ENCODE assay signal across 19 cellular contexts in the genomic region with DNA sequence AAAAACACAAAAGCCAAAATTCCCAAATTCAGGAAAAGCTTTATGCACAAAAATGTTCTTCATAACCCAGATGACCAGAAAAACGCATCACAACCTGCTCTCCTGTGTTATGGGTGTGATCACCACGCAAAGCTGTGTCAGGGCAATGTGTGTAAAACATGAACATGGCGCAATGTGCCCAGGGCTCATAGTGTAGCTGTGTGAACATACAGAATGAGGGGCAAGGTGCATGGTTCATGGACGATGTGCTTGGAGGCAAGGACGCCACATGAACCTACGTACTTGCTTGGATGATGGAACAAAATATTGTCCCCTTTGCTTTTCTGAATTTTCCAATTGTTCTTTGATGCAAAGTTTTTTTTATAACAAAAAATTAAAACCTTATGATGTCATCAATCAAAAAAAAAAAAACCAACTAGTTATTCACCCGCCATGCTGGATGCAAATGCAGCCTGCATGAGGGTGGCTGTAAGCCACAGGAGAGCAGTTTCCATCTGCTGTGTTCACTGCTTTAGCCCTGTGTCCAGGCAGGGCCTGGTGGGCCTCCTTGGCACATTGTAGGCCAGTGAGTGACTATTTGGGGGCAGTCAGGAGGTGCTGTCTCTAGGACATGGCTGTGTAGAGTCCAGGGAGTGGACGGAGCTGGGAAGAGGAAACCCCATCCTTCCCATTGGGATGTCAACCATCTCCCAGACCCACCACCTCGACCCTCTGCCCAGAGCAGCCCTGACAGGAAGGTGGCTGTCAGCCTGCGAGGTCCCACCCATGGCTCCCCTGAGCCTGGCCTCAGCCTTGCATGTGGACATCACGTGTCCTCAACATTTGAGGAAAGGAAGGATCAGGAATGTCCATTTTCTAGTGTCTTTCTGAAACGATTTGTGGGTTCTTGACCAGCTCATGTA. TPM values are rescaled to one million over a fixed set of nuclear protein-coding genes. Genes with fewer than 3 reads are reported as not detected.
"Had no signal": no experiment of that assay in that cellular context is flagged by ENCODE, and none has a peak within 500 bp of the region (broad histone marks: within the 10 kb centered on the region; RNA-seq: fewer than 3 reads in every experiment).

No MANE protein-coding gene starts in this region.

- H3K27ac ChIP-seq: epithelial cell of prostate, SJCRH30 had no signal

- H3K4me1 ChIP-seq: SJCRH30 had no signal

- H3K27me3 Mint-ChIP-seq: activated CD4-positive, alpha-beta memory T cell treated with anti-CD3 and anti-CD28 coated beads for 36 hours; activated naive CD8-positive, alpha-beta T cell had no signal

- H3K36me3 Mint-ChIP-seq: activated CD4-positive, alpha-beta memory T cell treated with anti-CD3 and anti-CD28 coated beads for 36 hours; activated naive CD8-positive, alpha-beta T cell; naive thymus-derived CD8-positive, alpha-beta T cell; stimulated activated effector memory CD8-positive, alpha-beta T cell treated with anti-CD3 and anti-CD28 coated beads, Interleukin-12 subunit alpha, Interleukin-12 subunit beta, amount 100 ng/mL, for 72 hours had no signal

- H3K36me3 ChIP-seq: SJCRH30 had no signal

- H3K4me1 Mint-ChIP-seq: endodermal cell; stimulated activated effector memory CD8-positive, alpha-beta T cell treated with anti-CD3 and anti-CD28 coated beads, Interleukin-12 subunit alpha, Interleukin-12 subunit beta, amount 100 ng/mL, for 72 hours had no signal

- DNase-seq: activated gamma-delta T cell treated with Interleukin-2 at 50 U/mL for 16 hours; activated T-cell treated with anti-CD3 and anti-CD28 coated beads for 4 hours; endodermal cell; foreskin fibroblast; kidney glomerular epithelial cell; mesendoderm; retina; SJCRH30; small intestine; stimulated activated CD4-positive, alpha-beta T cell treated with anti-CD3 and anti-CD28 coated beads, Interleukin-4, amount 100 ng/mL, for 1 hour had no signal

- H3K9me3 Mint-ChIP-seq: activated CD4-positive, alpha-beta memory T cell treated with anti-CD3 and anti-CD28 coated beads for 36 hours; activated T-helper 1 cell treated with anti-CD3 and anti-CD28 coated beads, Interleukin-12 subunit alpha, Interleukin-12 subunit beta, Interleukin-2, Interleukin-4 antibody, amounts not matched to agents 30 ng/mL and 10 ng/mL and 1 ng/mL, durations not matched to agents 14 hours and 24 hours and 36 hours; endodermal cell; naive thymus-derived CD8-positive, alpha-beta T cell; stimulated activated effector memory CD8-positive, alpha-beta T cell treated with anti-CD3 and anti-CD28 coated beads, Interleukin-12 subunit alpha, Interleukin-12 subunit beta, amount 100 ng/mL, for 72 hours had no signal

- ATAC-seq: naive thymus-derived CD8-positive, alpha-beta T cell; stimulated activated effector memory CD8-positive, alpha-beta T cell treated with anti-CD3 and anti-CD28 coated beads, Interleukin-12 subunit alpha, Interleukin-12 subunit beta, amount 100 ng/mL, for 72 hours had no signal

- H3K27me3 ChIP-seq: SJCRH30 had no signal

- H3K4me3 Mint-ChIP-seq: activated CD4-positive, alpha-beta memory T cell treated with anti-CD3 and anti-CD28 coated beads for 36 hours; activated naive CD8-positive, alpha-beta T cell; activated T-helper 1 cell treated with anti-CD3 and anti-CD28 coated beads, Interleukin-12 subunit alpha, Interleukin-12 subunit beta, Interleukin-2, Interleukin-4 antibody, amounts not matched to agents 30 ng/mL and 10 ng/mL and 1 ng/mL, durations not matched to agents 14 hours and 24 hours and 36 hours; endodermal cell; naive thymus-derived CD8-positive, alpha-beta T cell; stimulated activated effector memory CD8-positive, alpha-beta T cell treated with anti-CD3 and anti-CD28 coated beads, Interleukin-12 subunit alpha, Interleukin-12 subunit beta, amount 100 ng/mL, for 72 hours had no signal

- H3K4me3 ChIP-seq: SJCRH30 had no signal

- H3K27ac Mint-ChIP-seq: activated CD4-positive, alpha-beta memory T cell treated with anti-CD3 and anti-CD28 coated beads for 36 hours; activated naive CD8-positive, alpha-beta T cell; activated T-helper 1 cell treated with anti-CD3 and anti-CD28 coated beads, Interleukin-12 subunit alpha, Interleukin-12 subunit beta, Interleukin-2, Interleukin-4 antibody, amounts not matched to agents 30 ng/mL and 10 ng/mL and 1 ng/mL, durations not matched to agents 14 hours and 24 hours and 36 hours; endodermal cell; naive thymus-derived CD8-positive, alpha-beta T cell; stimulated activated effector memory CD8-positive, alpha-beta T cell treated with anti-CD3 and anti-CD28 coated beads, Interleukin-12 subunit alpha, Interleukin-12 subunit beta, amount 100 ng/mL, for 72 hours had no signal

RNA-seq across cellular contexts. Expression of a gene that starts 13.6 kb away (rescaled TPM):
- total RNA-seq: activated CD4-positive, alpha-beta memory T cell treated with anti-CD3 and anti-CD28 coated beads for 36 hours; activated T-helper 1 cell treated with anti-CD3 and anti-CD28 coated beads, Interleukin-12 subunit alpha, Interleukin-12 subunit beta, Interleukin-2, Interleukin-4 antibody, amounts not matched to agents 30 ng/mL and 10 ng/mL and 1 ng/mL, durations not matched to agents 14 hours and 24 hours and 36 hours; endodermal cell; liver; naive thymus-derived CD8-positive, alpha-beta T cell; SJCRH30; T-helper 1 cell treated with Interleukin-12 subunit alpha and Interleukin-12 subunit beta and Interleukin-4 antibody, amounts not matched to agents 30 ng/mL and 1 ng/mL, for 36 hours had no signal
- polyA plus RNA-seq: liver; naive thymus-derived CD8-positive, alpha-beta T cell; small intestine; thymus had no signal

RNA-seq across cellular contexts. Expression of a gene that starts 25.0 kb away (rescaled TPM):
- total RNA-seq: activated CD4-positive, alpha-beta memory T cell treated with anti-CD3 and anti-CD28 coated beads for 36 hours; activated T-helper 1 cell treated with anti-CD3 and anti-CD28 coated beads, Interleukin-12 subunit alpha, Interleukin-12 subunit beta, Interleukin-2, Interleukin-4 antibody, amounts not matched to agents 30 ng/mL and 10 ng/mL and 1 ng/mL, durations not matched to agents 14 hours and 24 hours and 36 hours; endodermal cell; liver; naive thymus-derived CD8-positive, alpha-beta T cell; SJCRH30; T-helper 1 cell treated with Interleukin-12 subunit alpha and Interleukin-12 subunit beta and Interleukin-4 antibody, amounts not matched to agents 30 ng/mL and 1 ng/mL, for 36 hours had no signal
- polyA plus RNA-seq: liver; naive thymus-derived CD8-positive, alpha-beta T cell; small intestine; thymus had no signal

RNA-seq across cellular contexts. Expression of a gene that starts 32.2 kb away (rescaled TPM):
- total RNA-seq: activated CD4-positive, alpha-beta memory T cell treated with anti-CD3 and anti-CD28 coated beads for 36 hours; activated T-helper 1 cell treated with anti-CD3 and anti-CD28 coated beads, Interleukin-12 subunit alpha, Interleukin-12 subunit beta, Interleukin-2, Interleukin-4 antibody, amounts not matched to agents 30 ng/mL and 10 ng/mL and 1 ng/mL, durations not matched to agents 14 hours and 24 hours and 36 hours; endodermal cell; liver; naive thymus-derived CD8-positive, alpha-beta T cell; SJCRH30; T-helper 1 cell treated with Interleukin-12 subunit alpha and Interleukin-12 subunit beta and Interleukin-4 antibody, amounts not matched to agents 30 ng/mL and 1 ng/mL, for 36 hours had no signal
- polyA plus RNA-seq: liver; naive thymus-derived CD8-positive, alpha-beta T cell; small intestine; thymus had no signal

RNA-seq across cellular contexts. Expression of a gene that starts 47.2 kb away (rescaled TPM):
- total RNA-seq: activated CD4-positive, alpha-beta memory T cell treated with anti-CD3 and anti-CD28 coated beads for 36 hours; activated T-helper 1 cell treated with anti-CD3 and anti-CD28 coated beads, Interleukin-12 subunit alpha, Interleukin-12 subunit beta, Interleukin-2, Interleukin-4 antibody, amounts not matched to agents 30 ng/mL and 10 ng/mL and 1 ng/mL, durations not matched to agents 14 hours and 24 hours and 36 hours; endodermal cell; liver; naive thymus-derived CD8-positive, alpha-beta T cell; SJCRH30; T-helper 1 cell treated with Interleukin-12 subunit alpha and Interleukin-12 subunit beta and Interleukin-4 antibody, amounts not matched to agents 30 ng/mL and 1 ng/mL, for 36 hours had no signal
- polyA plus RNA-seq: liver; naive thymus-derived CD8-positive, alpha-beta T cell; small intestine; thymus had no signal

RNA-seq across cellular contexts. Expression of a gene that starts 54.1 kb away (rescaled TPM):
- total RNA-seq: activated CD4-positive, alpha-beta memory T cell treated with anti-CD3 and anti-CD28 coated beads for 36 hours; activated T-helper 1 cell treated with anti-CD3 and anti-CD28 coated beads, Interleukin-12 subunit alpha, Interleukin-12 subunit beta, Interleukin-2, Interleukin-4 antibody, amounts not matched to agents 30 ng/mL and 10 ng/mL and 1 ng/mL, durations not matched to agents 14 hours and 24 hours and 36 hours; endodermal cell; liver; naive thymus-derived CD8-positive, alpha-beta T cell; SJCRH30; T-helper 1 cell treated with Interleukin-12 subunit alpha and Interleukin-12 subunit beta and Interleukin-4 antibody, amounts not matched to agents 30 ng/mL and 1 ng/mL, for 36 hours had no signal
- polyA plus RNA-seq: liver; naive thymus-derived CD8-positive, alpha-beta T cell; small intestine; thymus had no signal
